23 cellular contexts compared by ENCODE assay signal in the genomic region with DNA sequence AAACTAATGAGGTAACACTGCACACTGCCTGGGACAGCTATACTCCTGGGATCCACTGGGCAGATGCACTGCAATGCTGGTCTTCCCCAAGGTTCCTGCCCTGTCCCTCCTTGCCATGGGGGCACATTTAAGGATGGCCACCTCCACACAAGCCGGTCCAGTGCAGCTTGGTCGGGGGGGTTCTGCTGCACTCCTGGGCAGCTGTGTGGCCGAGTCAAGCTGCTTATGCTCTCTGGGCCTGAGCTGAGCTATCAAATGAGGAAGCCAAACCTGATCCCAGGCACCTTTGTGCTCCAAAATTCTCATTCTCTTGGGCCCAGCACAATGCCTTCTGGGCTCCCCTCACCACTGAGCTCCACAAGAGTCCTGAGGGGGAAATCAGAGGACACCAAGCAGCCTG.
"Had no signal": no experiment of that assay in that cellular context is flagged by ENCODE, and none has a peak within 500 bp of the region (broad histone marks: within the 10 kb centered on the region; RNA-seq: fewer than 3 reads in every experiment).

No MANE protein-coding gene starts in this region.

- H3K36me3 Mint-ChIP-seq: stimulated activated naive B cell treated with anti-CD40 and anti-IgM and Interleukin-4, amounts not matched to agents 10 μg/mL and 1 μg/mL and 100 μg/mL, for 72 hours had no signal

- H3K4me3 Mint-ChIP-seq: activated B cell treated with CpG ODN at 0.5 μM for 24 hours; activated CD8-positive, alpha-beta T cell treated with anti-CD3 and anti-CD28 coated beads for 36 hours; activated T-cell treated with anti-CD3 and anti-CD28 coated beads, Interleukin-2, amount 50 U/mL, for 4 hours; activated T-helper 17 cell treated with anti-CD3 and anti-CD28 coated beads, Interleukin-2, amount 50 U/mL, for 72 hours; stimulated activated naive B cell treated with anti-CD40 and anti-IgM and Interleukin-4, amounts not matched to agents 10 μg/mL and 1 μg/mL and 100 μg/mL, for 72 hours had no signal

- H3K4me3 ChIP-seq: left lung, lung, pancreas, prostate gland, sigmoid colon, stomach, thyroid gland had no signal

- H3K27ac Mint-ChIP-seq: activated B cell treated with CpG ODN at 0.5 μM for 24 hours; activated CD8-positive, alpha-beta T cell treated with anti-CD3 and anti-CD28 coated beads for 36 hours; activated T-helper 17 cell treated with anti-CD3 and anti-CD28 coated beads, Interleukin-2, amount 50 U/mL, for 72 hours; stimulated activated naive B cell treated with anti-CD40 and anti-IgM and Interleukin-4, amounts not matched to agents 10 μg/mL and 1 μg/mL and 100 μg/mL, for 72 hours had no signal

- ATAC-seq: activated CD8-positive, alpha-beta T cell treated with anti-CD3 and anti-CD28 coated beads for 36 hours; activated T-cell treated with anti-CD3 and anti-CD28 coated beads, Interleukin-2, amount 50 U/mL, for 4 hours; activated T-helper 17 cell treated with anti-CD3 and anti-CD28 coated beads, Interleukin-2, amount 50 U/mL, for 72 hours; left lung; pancreas; stimulated activated naive B cell treated with anti-CD40 and anti-IgM and Interleukin-4, amounts not matched to agents 10 μg/mL and 1 μg/mL and 100 μg/mL, for 72 hours had no signal

- H3K36me3 ChIP-seq: brain microvascular endothelial cell, left lung, pancreas, prostate gland, sigmoid colon, stomach, thyroid gland had no signal

- H3K27me3 Mint-ChIP-seq: activated CD8-positive, alpha-beta T cell treated with anti-CD3 and anti-CD28 coated beads for 36 hours; activated T-helper 17 cell treated with anti-CD3 and anti-CD28 coated beads, Interleukin-2, amount 50 U/mL, for 72 hours had no signal

- H3K27ac ChIP-seq: brain microvascular endothelial cell, left lung, pancreas, prostate gland, thyroid gland had no signal

- H3K4me1 Mint-ChIP-seq: activated B cell treated with CpG ODN at 0.5 μM for 24 hours; activated T-helper 17 cell treated with anti-CD3 and anti-CD28 coated beads, Interleukin-2, amount 50 U/mL, for 72 hours; stimulated activated naive B cell treated with anti-CD40 and anti-IgM and Interleukin-4, amounts not matched to agents 10 μg/mL and 1 μg/mL and 100 μg/mL, for 72 hours had no signal

- H3K9me3 Mint-ChIP-seq: activated B cell treated with CpG ODN at 0.5 μM for 24 hours; activated CD8-positive, alpha-beta T cell treated with anti-CD3 and anti-CD28 coated beads for 36 hours; activated T-cell treated with anti-CD3 and anti-CD28 coated beads, Interleukin-2, amount 50 U/mL, for 4 hours; activated T-helper 17 cell treated with anti-CD3 and anti-CD28 coated beads, Interleukin-2, amount 50 U/mL, for 72 hours; stimulated activated naive B cell treated with anti-CD40 and anti-IgM and Interleukin-4, amounts not matched to agents 10 μg/mL and 1 μg/mL and 100 μg/mL, for 72 hours had no signal

- DNase-seq: activated B cell treated with CpG ODN at 0.5 μM for 24 hours; activated CD4-positive, alpha-beta T cell treated with anti-CD3 and anti-CD28 coated beads, Interleukin-2, amount 50 U/mL, for 1 hour; activated CD8-positive, alpha-beta T cell treated with anti-CD3 and anti-CD28 coated beads for 36 hours; activated gamma-delta T cell treated with Interleukin-2 at 50 U/mL for 16 hours; activated naive CD4-positive, alpha-beta T cell treated with anti-CD3 and anti-CD28 coated beads, Interleukin-2, amount 50 U/mL, for 16 hours; activated T-cell treated with anti-CD3 and anti-CD28 coated beads, Interleukin-2, amount 50 U/mL, for 4 hours; amniotic stem cell; brain microvascular endothelial cell; caudate nucleus; cortex of kidney; left lung; pancreas; sigmoid colon; small intestine; stimulated activated CD4-positive, alpha-beta T cell treated with anti-CD3 and anti-CD28 coated beads, Interleukin-4, amount 100 ng/mL, for 4 hours; stimulated activated CD8-positive, alpha-beta memory T cell treated with anti-CD3 and anti-CD28 coated beads, Interleukin-4, amount 100 ng/mL, for 48 hours; stimulated activated naive B cell treated with anti-CD40 and anti-IgM and Interleukin-4, amounts not matched to agents 10 μg/mL and 1 μg/mL and 100 μg/mL, for 72 hours; stomach; T-helper 2 cell; thyroid gland had no signal

- H3K9me3 ChIP-seq: left lung, pancreas, prostate gland, sigmoid colon, stomach, thyroid gland had no signal

- H3K27me3 ChIP-seq: brain microvascular endothelial cell, left lung, pancreas, sigmoid colon, stomach, thyroid gland had no signal
